Comparison of ENCODE assay signal across 2 cellular contexts in the genomic region with DNA sequence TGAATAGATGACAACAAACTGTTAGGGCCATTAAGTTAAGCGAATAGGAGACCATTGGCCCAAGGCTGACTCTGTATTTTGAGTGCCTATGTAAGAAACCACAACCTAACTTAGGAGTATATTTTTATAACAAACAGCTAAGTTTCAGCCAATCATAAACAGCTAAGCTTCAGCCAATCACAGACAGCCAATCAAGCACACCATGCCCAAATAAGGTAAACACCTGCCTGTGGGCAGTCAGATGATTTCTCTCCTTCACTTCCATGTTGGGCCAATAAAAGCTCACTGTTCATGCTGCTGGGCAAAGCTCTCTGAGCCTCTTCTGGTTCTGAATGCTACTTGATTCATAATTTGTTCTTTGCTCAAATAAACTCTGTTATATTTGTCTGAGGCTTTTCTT.
A peak's percentile ranks its signal among the peaks of the same experiment; 100 is the strongest.
TF ChIP-seq lines count a peak whose summit lies in the region.

No MANE protein-coding gene starts in this region.

TF ChIP-seq in HCT116, 20 proteins besides CTCF, POLR2A, EP300 and RAD21:
- TF ChIP-seq SRF (IDR thresholded peaks at IDR 0.05; ENCODE audit: low read depth) (peak; percentile 79), ELF1 (IDR thresholded peaks at IDR 0.05; ENCODE audit: borderline replicate concordance, low read depth) (no peak)

TF ChIP-seq in K562, 482 proteins besides CTCF, POLR2A, EP300 and RAD21:
- TF ChIP-seq SRF (CRISPR knock-in tag; IDR thresholded peaks at IDR 0.05) = peak in 1 of 2 experiments; percentile 94; a peak in 2 of 4 replicates
- no peak for TF ChIP-seq SIRT6 (IDR thresholded peaks at IDR 0.05; ENCODE audit: low read depth, low read length)
